ENCODE assay signal across 1 cellular context in the genomic region with DNA sequence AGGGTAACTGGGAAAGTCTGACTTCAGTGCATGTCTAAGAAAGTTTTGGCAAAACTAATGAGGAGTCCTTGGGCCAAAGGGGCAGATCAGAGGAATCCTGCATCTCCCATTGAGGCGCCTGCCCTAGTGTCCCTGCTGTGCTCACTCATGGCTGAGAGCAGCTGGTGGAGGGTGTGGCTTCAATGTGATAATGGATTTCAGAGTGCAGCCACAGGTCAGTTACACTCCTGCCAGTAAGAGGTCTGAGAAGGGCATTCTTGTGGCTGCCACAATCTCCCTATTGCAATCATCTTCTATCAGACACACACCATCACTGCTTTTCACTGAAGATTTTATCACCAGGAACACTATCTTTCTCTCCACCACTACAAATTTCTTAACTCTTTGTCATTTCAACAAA.
TF ChIP-seq lines count a peak whose summit lies in the region.

No MANE protein-coding gene starts in this region.

TF ChIP-seq in WTC11, 78 proteins besides CTCF, POLR2A, EP300 and RAD21 (continued from another document):
- TF ChIP-seq, protein P1, sequence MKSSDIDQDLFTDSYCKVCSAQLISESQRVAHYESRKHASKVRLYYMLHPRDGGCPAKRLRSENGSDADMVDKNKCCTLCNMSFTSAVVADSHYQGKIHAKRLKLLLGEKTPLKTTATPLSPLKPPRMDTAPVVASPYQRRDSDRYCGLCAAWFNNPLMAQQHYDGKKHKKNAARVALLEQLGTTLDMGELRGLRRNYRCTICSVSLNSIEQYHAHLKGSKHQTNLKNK (CRISPR knock-in tag; IDR thresholded peaks at IDR 0.05) = no peak
- no peak for TF ChIP-seq ZNF138 (CRISPR knock-in tag; conservative IDR thresholded peaks at IDR 0.05)
